ENCODE assay signal across 15 cellular contexts in genomic region chr22:34427841-34428240, GRCh38.
DNase-seq lines count a peak whose midpoint lies in the region; ATAC-seq and TF ChIP-seq lines count a peak whose summit lies in the region.
"Had no signal": no experiment of that assay in that cellular context is flagged by ENCODE, and none has a peak within 500 bp of the region (broad histone marks: within the 10 kb centered on the region; RNA-seq: fewer than 3 reads in every experiment).

No MANE protein-coding gene starts in this region.

- no peak for TF ChIP-seq CTCF in mammary epithelial cell (conservative IDR thresholded peaks at IDR 0.05 in 1 of 2, IDR thresholded peaks at IDR 0.05 in 1 of 2; ENCODE audit: extremely low read depth in 1 of 2, insufficient read depth in 1 of 2, low read depth in 1 of 2, low read length in 2 of 2)
- no peak for TF ChIP-seq CTCF in breast epithelium (IDR thresholded peaks at IDR 0.05)
- no peak for TF ChIP-seq CTCF in VCaP (conservative IDR thresholded peaks at IDR 0.05)

- no peak overlapping the region for H3K27ac Mint-ChIP-seq in activated CD4-positive, alpha-beta T cell treated with anti-CD3 and anti-CD28 coated beads, Interleukin-2, amount 10 ng/mL, durations not matched to agents 7 days and 5 days
- H3K27ac Mint-ChIP-seq: CD4-positive, alpha-beta memory T cell had no signal

- DNase-seq in mammary epithelial cell: peak; percentile 24
- no peak for DNase-seq in breast epithelium (ENCODE audit: low spot score in 2 of 2)
- DNase-seq in epithelial cell of prostate (ENCODE audit: low read depth, low spot score): peak; percentile 60
- DNase-seq in GM03348 (ENCODE audit: low spot score): no peak
- DNase-seq in C1 segment of cervical spinal cord (lab: John Stamatoyannopoulos, UW): no peak
- DNase-seq in activated CD4-positive, alpha-beta T cell treated with anti-CD3 and anti-CD28 coated beads, Interleukin-2, amount 10 ng/mL, durations not matched to agents 7 days and 5 days: no peak
- DNase-seq: AML-193; CD4-positive, alpha-beta memory T cell; DND-41; GDM1 had no signal

- TF ChIP-seq POLR2A in breast epithelium (IDR thresholded peaks at IDR 0.05): no peak

- CTCF ChIA-PET in mammary epithelial cell (lab: Charles Lee; ENCODE audit: low non-redundant PET): no interaction called here
- CTCF ChIA-PET in activated CD4-positive, alpha-beta T cell treated with anti-CD3 and anti-CD28 coated beads, Interleukin-2, amount 10 ng/mL, durations not matched to agents 7 days and 5 days (lab: Charles Lee): no interaction called here

- POLR2A ChIA-PET in activated CD4-positive, alpha-beta T cell treated with anti-CD3 and anti-CD28 coated beads, Interleukin-2, amount 10 ng/mL, durations not matched to agents 7 days and 5 days (lab: Charles Lee): no interaction called here

- no peaks in the 10 kb centered on the region for H3K36me3 Mint-ChIP-seq in activated CD4-positive, alpha-beta T cell treated with anti-CD3 and anti-CD28 coated beads, Interleukin-2, amount 10 ng/mL, durations not matched to agents 7 days and 5 days (ENCODE audit: low read depth)
- H3K36me3 Mint-ChIP-seq: CD4-positive, alpha-beta memory T cell had no signal

- no peaks in the 10 kb centered on the region for H4K20me1 ChIP-seq in mammary epithelial cell (ENCODE audit: insufficient read depth, low read length)
- H4K20me1 ChIP-seq: BLaER1 treated with 17β-estradiol and CSF1 and Interleukin-3, amounts not matched to agents 10 nM and 100 nM had no signal

- BruUV-seq in mammary epithelial cell (replicated peaks; lab: Mats Ljungman, UMichigan): no TSS peak

- peaks cover 7% of the 10 kb centered on the region for H3K9me3 Mint-ChIP-seq in activated CD4-positive, alpha-beta T cell treated with anti-CD3 and anti-CD28 coated beads, Interleukin-2, amount 10 ng/mL, durations not matched to agents 7 days and 5 days

- no peak overlapping the region for H3K4me2 ChIP-seq in mammary epithelial cell (ENCODE audit: insufficient read depth, low read depth, low read length)
- H3K4me2 ChIP-seq: BLaER1 treated with 17β-estradiol and CSF1 and Interleukin-3, amounts not matched to agents 10 nM and 100 nM had no signal

- intact Hi-C loops in mammary epithelial cell (cut with micrococcal nuclease) (no loop called here), breast epithelium (cut with DNase I; ENCODE audit: low total_unique reads) (no loop called here)

- no peak overlapping the region for H2AFZ ChIP-seq in mammary epithelial cell (ENCODE audit: low read depth, low read length)

- H3K27me3 Mint-ChIP-seq in activated CD4-positive, alpha-beta T cell treated with anti-CD3 and anti-CD28 coated beads, Interleukin-2, amount 10 ng/mL, durations not matched to agents 7 days and 5 days: no peaks in the 10 kb centered on the region
- H3K27me3 Mint-ChIP-seq: CD4-positive, alpha-beta memory T cell had no signal

- H3K4me1 Mint-ChIP-seq in activated CD4-positive, alpha-beta T cell treated with anti-CD3 and anti-CD28 coated beads, Interleukin-2, amount 10 ng/mL, durations not matched to agents 7 days and 5 days: peaks cover 2% of the 10 kb centered on the region
- H3K4me1 Mint-ChIP-seq: CD4-positive, alpha-beta memory T cell had no signal

- H3K36me3 ChIP-seq in mammary epithelial cell (ENCODE audit: insufficient read depth, low read length) (no peaks in the 10 kb centered on the region), breast epithelium (no peaks in the 10 kb centered on the region)
- H3K36me3 ChIP-seq: BLaER1 treated with 17β-estradiol and CSF1 and Interleukin-3, amounts not matched to agents 10 nM and 100 nM had no signal

- dilution Hi-C loops in mammary epithelial cell (cut with HindIII; ENCODE audit: low sequenced_read_pairs): no loop called here

- H3K27me3 ChIP-seq in mammary epithelial cell (ENCODE audit: insufficient read depth, low read length): no peaks in the 10 kb centered on the region
- H3K27me3 ChIP-seq in breast epithelium: peaks cover 0 to 10% of the 10 kb centered on the region in 2 donors

- WGBS in mammary epithelial cell (ENCODE audit: low coverage, missing lambda C conversion rate): 10% methylated on average over 1 of the region's 1 CpG

- H3K4me1 ChIP-seq in mammary epithelial cell (ENCODE audit: insufficient read depth, low read length): peaks cover 5% of the 10 kb centered on the region
- H3K4me1 ChIP-seq in breast epithelium: no peaks in the 10 kb centered on the region

- peaks cover 15% of the 10 kb centered on the region for H3K9me3 ChIP-seq in mammary epithelial cell (replicated peaks; ENCODE audit: insufficient read depth, low read length)
- no peaks in the 10 kb centered on the region for H3K9me3 ChIP-seq in breast epithelium
- H3K9me3 ChIP-seq: BLaER1 treated with 17β-estradiol and CSF1 and Interleukin-3, amounts not matched to agents 10 nM and 100 nM had no signal

- no peak for ATAC-seq in HG02852 (IDR thresholded peaks at IDR 0.05; ENCODE audit: unreplicated experiment)
- ATAC-seq: HCT116 had no signal

- H3K79me2 ChIP-seq in mammary epithelial cell (ENCODE audit: insufficient read depth, low read length): no peaks in the 10 kb centered on the region

- H3K4me3 Mint-ChIP-seq in activated CD4-positive, alpha-beta T cell treated with anti-CD3 and anti-CD28 coated beads, Interleukin-2, amount 10 ng/mL, durations not matched to agents 7 days and 5 days: no peak overlapping the region
- H3K4me3 Mint-ChIP-seq: CD4-positive, alpha-beta memory T cell had no signal

- H3K4me3 ChIP-seq in mammary epithelial cell (replicated peaks in 1 of 3; ENCODE audit: insufficient read depth in 1 of 3, low read depth in 2 of 3, low read length in 3 of 3) (no peak overlapping the region), breast epithelium (no peak overlapping the region)
- H3K4me3 ChIP-seq: BLaER1 treated with 17β-estradiol and CSF1 and Interleukin-3, amounts not matched to agents 10 nM and 100 nM had no signal

- no peak overlapping the region for H3K9ac ChIP-seq in mammary epithelial cell (ENCODE audit: insufficient read depth, low read length)
- H3K9ac ChIP-seq: BLaER1 treated with 17β-estradiol and CSF1 and Interleukin-3, amounts not matched to agents 10 nM and 100 nM had no signal

- in situ Hi-C loops in mammary epithelial cell (cut with MboI; ENCODE audit: low sequenced_read_pairs in 2 of 2): no loop called here

- H3K27ac ChIP-seq in mammary epithelial cell (ENCODE audit: insufficient read depth, low read depth, low read length) (no peak overlapping the region), breast epithelium (no peak overlapping the region), VCaP (peak overlapping the region; percentile 74), epithelial cell of prostate (peak overlapping the region; percentile 39)
- H3K27ac ChIP-seq: 22Rv1; BLaER1 treated with 17β-estradiol and CSF1 and Interleukin-3, amounts not matched to agents 10 nM and 100 nM had no signal

Comparison
In these comparisons a context has a peak if more than half of its experiments do, and no peak if none do; other contexts are left out.
1. DNase-seq: peak in mammary epithelial cell (single experiment) and epithelial cell of prostate (single experiment); none in breast epithelium (0 of 2), GM03348 (single experiment), C1 segment of cervical spinal cord (0 of 14) and activated CD4-positive, alpha-beta T cell treated with anti-CD3 and anti-CD28 coated beads, Interleukin-2, amount 10 ng/mL, durations not matched to agents 7 days and 5 days (single experiment).
2. H3K27ac ChIP-seq: peak in VCaP (single experiment) and epithelial cell of prostate (single experiment); none in mammary epithelial cell (single experiment) and breast epithelium (0 of 2).